22 cellular contexts compared by ENCODE assay signal in genomic region chr9:33858346-33858869, GRCh38. TPM values are rescaled to one million over a fixed set of nuclear protein-coding genes. Genes with fewer than 3 reads are reported as not detected.
A peak's percentile ranks its signal among the peaks of the same experiment; 100 is the strongest.
DNase-seq lines count a peak whose midpoint lies in the region; TF ChIP-seq lines count a peak whose summit lies in the region.
"Had no signal": no experiment of that assay in that cellular context is flagged by ENCODE, and none has a peak within 500 bp of the region (broad histone marks: within the 10 kb centered on the region; RNA-seq: fewer than 3 reads in every experiment).

No MANE protein-coding gene starts in this region.

- in situ Hi-C loops in astrocyte of the spinal cord (cut with HindIII; ENCODE audit: low sequenced_read_pairs) = no loop called here

- POLR2A ChIA-PET in GM10248 (lab: Yijun Ruan, JAX) = no interaction called here

- CTCF ChIA-PET in GM10248 (lab: Yijun Ruan, JAX) = interaction anchor here (0.9 to 2.7 kb wide), 4 partner anchors 10 to 44 kb away, joined by 3 to 22 read pairs (median 3); no protein-coding TSS in a partner anchor

- H3K4me3 ChIP-seq in Jurkat, Clone E6-1 (ENCODE audit: low read length) = no peak overlapping the region
- no peak overlapping the region for H3K4me3 ChIP-seq in astrocyte of the spinal cord (ENCODE audit: low read depth, low read length)
- H3K4me3 ChIP-seq: psoas muscle had no signal

- TF ChIP-seq CTCF in astrocyte of the spinal cord (IDR thresholded peaks at IDR 0.05; ENCODE audit: low read depth, low read length) (no peak), GM10248 (IDR thresholded peaks at IDR 0.05; ENCODE audit: control extremely low read depth, extremely low read depth, low read depth, missing control alignments) (no peak)

- DNase-seq in Daoy (ENCODE audit: low read depth) = peak; percentile 51
- DNase-seq in Jurkat, Clone E6-1 (ENCODE audit: low read depth, low spot score) = peak; percentile 10
- peak; percentile 23 for DNase-seq in astrocyte of the spinal cord (ENCODE audit: low read depth, low spot score)
- peak; percentile 26 for DNase-seq in myocyte (ENCODE audit: low read depth)
- no peak for DNase-seq in GM10248 (ENCODE audit: extremely low spot score)
- DNase-seq in NOMO-1 (lab: John Stamatoyannopoulos, UW; ENCODE audit: unreplicated experiment in 2 of 2) = no peak
- no peak for DNase-seq in GM03348 (ENCODE audit: low spot score)
- DNase-seq in NCI-H1048 (lab: John Stamatoyannopoulos, UW) = no peak
- DNase-seq: caudate nucleus; effector memory CD4-positive, alpha-beta T cell; GDM1; hypothalamus; kidney; mesendoderm; MV-4-11; NCI-H187 treated with DMSO at 0.1 percent for 48 hours; NCI-H446 treated with DMSO at 0.1 percent for 48 hours; psoas muscle; SHP77 treated with DMSO at 0.1 percent for 48 hours; small intestine; stimulated activated CD4-positive, alpha-beta T cell treated with anti-CD3 and anti-CD28 coated beads, Interleukin-4, amount 100 ng/mL, for 4 hours; T1000 had no signal

RNA-seq across cellular contexts. Expression of gene UBE2R2, which starts 41.4 kb away (rescaled TPM):
- 15.1 and 16.1 TPM in 2 replicates for total RNA-seq in Daoy (2014; rRNA removed; shearing (Covaris generic))
- 53.7 TPM for polyA plus RNA-seq in Jurkat, Clone E6-1 (2012; ENCODE audit: insufficient read depth, insufficient read length)
- total RNA-seq in myocyte = 14.9 and 17.1 TPM in 2 replicates
- polyA plus RNA-seq in myocyte (2012) = 32.9 TPM

Comparison
In these comparisons a context has a peak if more than half of its experiments do, and no peak if none do; other contexts are left out.
1. DNase-seq: peak in Daoy (single experiment), Jurkat, Clone E6-1 (single experiment), astrocyte of the spinal cord (single experiment) and myocyte (single experiment); none in GM10248 (single experiment), NOMO-1 (0 of 2), GM03348 (single experiment) and NCI-H1048 (single experiment).